17 cellular contexts compared by ENCODE assay signal in the genomic region with DNA sequence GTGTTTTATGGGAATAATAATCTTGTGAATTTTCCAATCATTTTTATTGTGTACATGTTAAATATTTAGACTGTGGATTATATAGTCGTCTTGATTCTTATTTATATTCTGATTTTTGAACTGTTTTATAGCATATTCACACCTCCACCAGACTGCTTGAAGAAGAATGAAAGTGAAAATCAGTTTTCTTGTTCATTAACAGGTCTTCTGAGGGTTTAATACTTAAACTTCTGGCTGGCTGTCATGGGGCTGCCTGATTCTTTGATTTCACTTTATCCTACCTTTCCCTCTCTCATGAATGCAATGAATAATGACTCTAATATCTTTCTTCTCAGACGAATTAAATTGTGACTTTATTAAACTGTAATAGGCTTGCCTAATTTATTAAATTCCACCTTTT. TPM values are rescaled to one million over a fixed set of nuclear protein-coding genes. Genes with fewer than 3 reads are reported as not detected.
DNase-seq lines count a peak whose midpoint lies in the region; ATAC-seq and TF ChIP-seq lines count a peak whose summit lies in the region.
"Had no signal": no experiment of that assay in that cellular context is flagged by ENCODE, and none has a peak within 500 bp of the region (broad histone marks: within the 10 kb centered on the region; RNA-seq: fewer than 3 reads in every experiment).

No MANE protein-coding gene starts in this region.

- H3K4me1 Mint-ChIP-seq in HFFc6 (ENCODE audit: low read depth) = peaks cover 61% of the 10 kb centered on the region
- H3K4me1 Mint-ChIP-seq: B cell, nephron had no signal

- 0 out of 2 replicates have a peak, but pooled peaks cover 4% of the 10 kb centered on the region for H3K9me3 Mint-ChIP-seq in HFFc6

- no peaks in the 10 kb centered on the region for H3K9me3 ChIP-seq in tibial artery
- H3K9me3 ChIP-seq: colonic mucosa had no signal

- intact Hi-C loops in tibial artery (cut with DNase I; ENCODE audit: low total_unique reads) = no loop called here

- no peak for DNase-seq in HFFc6
- DNase-seq in renal cortical epithelial cell (ENCODE audit: low read depth) = peak; percentile 19
- no peak for DNase-seq in tibial artery
- no peak for DNase-seq in A172 (ENCODE audit: low spot score)
- no peak for DNase-seq in COR-L47 (lab: John Stamatoyannopoulos, UW)
- DNase-seq: activated gamma-delta T cell, anterior cingulate cortex, colonic mucosa, KG1, NCI-H1092 treated with DMSO at 0.1 percent for 48 hours, NCI-H774, retina, WERI-Rb-1 had no signal

- H3K36me3 Mint-ChIP-seq in HFFc6 (ENCODE audit: low read depth) = peaks cover 68% of the 10 kb centered on the region

- H3K27me3 ChIP-seq in tibial artery = no peaks in the 10 kb centered on the region
- H3K27me3 ChIP-seq: colonic mucosa had no signal

- peak overlapping the region; percentile 56 for H3K4me3 Mint-ChIP-seq in HFFc6
- H3K4me3 Mint-ChIP-seq: B cell, nephron had no signal

- no peak overlapping the region for H3K27ac ChIP-seq in tibial artery
- H3K27ac ChIP-seq: colonic mucosa, WERI-Rb-1 had no signal

- no peaks in the 10 kb centered on the region for H3K4me1 ChIP-seq in tibial artery
- H3K4me1 ChIP-seq: colonic mucosa had no signal

- peaks cover 58 to 70% (median 66%) of the 10 kb centered on the region in 3 donors for H3K36me3 ChIP-seq in tibial artery
- H3K36me3 ChIP-seq: colonic mucosa had no signal

- ATAC-seq in GM18907 (IDR thresholded peaks at IDR 0.05; ENCODE audit: unreplicated experiment) = peak; percentile 80
- peak; percentile 84 for ATAC-seq in HG03571 (IDR thresholded peaks at IDR 0.05; ENCODE audit: unreplicated experiment)

- H3K4me3 ChIP-seq in tibial artery = no peak overlapping the region
- H3K4me3 ChIP-seq: colonic mucosa had no signal

- H3K27me3 Mint-ChIP-seq in HFFc6 (ENCODE audit: insufficient read depth) = no peaks in the 10 kb centered on the region
- H3K27me3 Mint-ChIP-seq: B cell had no signal

- TF ChIP-seq CTCF in HFFc6 (IDR thresholded peaks at IDR 0.05) (no peak), tibial artery (IDR thresholded peaks at IDR 0.05) (no peak)

- peak overlapping the region; percentile 75 for H3K27ac Mint-ChIP-seq in HFFc6
- H3K27ac Mint-ChIP-seq: B cell, nephron had no signal

RNA-seq across cellular contexts. Expression of a gene that starts 56.2 kb away (rescaled TPM):
- total RNA-seq in HFFc6 (2021; fragmentation: NEBNext Ultra II Directional; extraction: Animal tissue kit (Norgen Biotek cat#: 25700)) = 100 to 1,000 TPM; 101 to 124 (median 112) TPM
- 348 and 364 TPM in 2 replicates for total RNA-seq in renal cortical epithelial cell
- total RNA-seq in A172 (2014; rRNA removed; shearing (Covaris generic)) = 68.9 and 112 TPM in 2 replicates
